ENCODE assay signal across 12 cellular contexts in genomic region chr7:28536259-28536658, GRCh38.
DNase-seq lines count a peak whose midpoint lies in the region; ATAC-seq and TF ChIP-seq lines count a peak whose summit lies in the region.
"Had no signal": no experiment of that assay in that cellular context is flagged by ENCODE, and none has a peak within 500 bp of the region (broad histone marks: within the 10 kb centered on the region; RNA-seq: fewer than 3 reads in every experiment).

No MANE protein-coding gene starts in this region.

- H3K27me3 ChIP-seq in HCT116 (ENCODE audit: insufficient read depth, low read length) (peaks cover 70% of the 10 kb centered on the region), brain microvascular endothelial cell (replicated peaks) (no peaks in the 10 kb centered on the region)
- H3K27me3 ChIP-seq: BLaER1 treated with 17β-estradiol and CSF1 and Interleukin-3, amounts not matched to agents 10 nM and 100 nM had no signal

- no peaks in the 10 kb centered on the region for H4K20me1 ChIP-seq in HCT116 (ENCODE audit: insufficient read depth)
- H4K20me1 ChIP-seq: BLaER1 treated with 17β-estradiol and CSF1 and Interleukin-3, amounts not matched to agents 10 nM and 100 nM had no signal

- BruUV-seq in HCT116 (replicated peaks; lab: Mats Ljungman, UMichigan) = no TSS peak

- peak; percentile 23 for DNase-seq in HCT116 (ENCODE audit: low read depth, low spot score)
- peak; percentile 60 for DNase-seq in brain microvascular endothelial cell
- peak; percentile 77 for DNase-seq in kidney tubule cell (ENCODE audit: low spot score)
- no peak for DNase-seq in T-helper 9 cell
- DNase-seq in NCI-H524 treated with DMSO at 0.1 percent for 48 hours (lab: John Stamatoyannopoulos, UW) = no peak
- DNase-seq: immature natural killer cell, NCI-H2029, WERI-Rb-1 had no signal

- peak; percentile 25; the same call in 1 of the 2 replicates for TF ChIP-seq CTCF in 22Rv1 (IDR thresholded peaks at IDR 0.05)
- peak; percentile 16 to 60 (median 52); a peak in 4 of 6 replicates for TF ChIP-seq CTCF in HCT116 (IDR thresholded peaks at IDR 0.05 in 2 of 3, conservative IDR thresholded peaks at IDR 0.05 in 1 of 3; ENCODE audit: borderline replicate concordance in 1 of 3, insufficient read depth in 1 of 3, low read depth in 2 of 3, low read length in 2 of 3)
- TF ChIP-seq CTCF in brain microvascular endothelial cell (IDR thresholded peaks at IDR 0.05; ENCODE audit: low read depth, low read length, missing control alignments) = peak; percentile 74

- H3K4me2 ChIP-seq in HCT116 (ENCODE audit: low read length) = 0 out of 2 replicates have a peak overlapping the region, but pooled peaks have one; percentile 22
- H3K4me2 ChIP-seq: BLaER1 treated with 17β-estradiol and CSF1 and Interleukin-3, amounts not matched to agents 10 nM and 100 nM had no signal

- no peaks in the 10 kb centered on the region for H3K4me1 ChIP-seq in HCT116 (ENCODE audit: control insufficient read depth in 1 of 2, insufficient read depth in 2 of 2, low read length in 2 of 2)

- CTCF ChIA-PET in HCT116 (lab: Charles Lee) = interaction anchor here (0.6 to 1.3 kb wide), 6 partner anchors 15 to 386 kb away, joined by 3 read pairs; no protein-coding TSS in a partner anchor

- intact Hi-C loops in HCT116 (cut with micrococcal nuclease) = no loop called here

- H3K4me3 ChIP-seq in HCT116 (replicated peaks in 1 of 2; ENCODE audit: low read depth in 1 of 2, low read length in 2 of 2) = no peak overlapping the region
- H3K4me3 ChIP-seq in brain microvascular endothelial cell (ENCODE audit: low read depth, low read length) = no peak overlapping the region
- H3K4me3 ChIP-seq: BLaER1 treated with 17β-estradiol and CSF1 and Interleukin-3, amounts not matched to agents 10 nM and 100 nM had no signal

- H3K9me3 ChIP-seq in HCT116 (ENCODE audit: control insufficient read depth in 1 of 2, insufficient read depth in 1 of 2, low read depth in 1 of 2, low read length in 2 of 2) = no peaks in the 10 kb centered on the region

- H2AFZ ChIP-seq in HCT116 (ENCODE audit: low read depth, low read length, poor library complexity, severe bottlenecking) = peak overlapping the region; percentile 60

- TF ChIP-seq RAD21 in HCT116 (IDR thresholded peaks at IDR 0.05; ENCODE audit: low read depth) = peak; percentile 34

- no peak overlapping the region for H3K9ac ChIP-seq in HCT116 (ENCODE audit: low read length)
- H3K9ac ChIP-seq: BLaER1 treated with 17β-estradiol and CSF1 and Interleukin-3, amounts not matched to agents 10 nM and 100 nM had no signal

- TF ChIP-seq POLR2A in HCT116 (IDR thresholded peaks at IDR 0.05; ENCODE audit: borderline replicate concordance, extremely low read depth, insufficient read depth, insufficient read length) = no peak

- RAD21 ChIA-PET in HCT116 (lab: Charles Lee; ENCODE audit: low non-redundant PET in 1 of 2, low total read pairs in 2 of 2, uncharacterized antibody in 2 of 2, unreplicated experiment in 2 of 2) = interaction anchor here in 1 of 2 experiments (0.7 kb wide), 1 partner anchor 136 kb away, joined by 3 read pairs; no protein-coding TSS in a partner anchor

- POLR2A ChIA-PET in HCT116 (lab: Charles Lee) = no interaction called here

- in situ Hi-C loops in brain microvascular endothelial cell (cut with HindIII; ENCODE audit: low pct_ligation_motif_present, low sequenced_read_pairs) = no loop called here

- no peaks in the 10 kb centered on the region for H3K9me2 ChIP-seq in HCT116 (ENCODE audit: insufficient read depth)

- H3K36me3 ChIP-seq in HCT116 (ENCODE audit: control insufficient read depth in 1 of 2, insufficient read depth in 2 of 2, low read length in 2 of 2) = no peaks in the 10 kb centered on the region
- no peaks in the 10 kb centered on the region for H3K36me3 ChIP-seq in brain microvascular endothelial cell (replicated peaks)
- H3K36me3 ChIP-seq: BLaER1 treated with 17β-estradiol and CSF1 and Interleukin-3, amounts not matched to agents 10 nM and 100 nM; WERI-Rb-1 had no signal

- no peaks in the 10 kb centered on the region for H3K79me2 ChIP-seq in HCT116 (ENCODE audit: insufficient read depth, low read length)

- ATAC-seq in HCT116 (peak; percentile 95), HG02970 (IDR thresholded peaks at IDR 0.05; ENCODE audit: low FRiP score, unreplicated experiment) (no peak), GM18861 (IDR thresholded peaks at IDR 0.05; ENCODE audit: unreplicated experiment) (no peak)

- H3K27ac ChIP-seq in 22Rv1 (no peak overlapping the region), HCT116 (ENCODE audit: low read depth, low read length) (no peak overlapping the region), brain microvascular endothelial cell (no peak overlapping the region)
- H3K27ac ChIP-seq: BLaER1 treated with 17β-estradiol and CSF1 and Interleukin-3, amounts not matched to agents 10 nM and 100 nM; WERI-Rb-1 had no signal

TF ChIP-seq in HCT116, 20 proteins besides CTCF, POLR2A, EP300 and RAD21:
- no peak for TF ChIP-seq ZFX (IDR thresholded peaks at IDR 0.05)
- TF ChIP-seq REST (IDR thresholded peaks at IDR 0.05; ENCODE audit: low read depth) = no peak
- TF ChIP-seq FOSL1 (IDR thresholded peaks at IDR 0.05; ENCODE audit: low read depth) = no peak
- no peak for TF ChIP-seq ATF3 (IDR thresholded peaks at IDR 0.05)
- no peak for TF ChIP-seq CEBPB (IDR thresholded peaks at IDR 0.05; ENCODE audit: low read depth)
- TF ChIP-seq SIN3A (IDR thresholded peaks at IDR 0.05; ENCODE audit: low read depth) = no peak
- TF ChIP-seq CBX3 (IDR thresholded peaks at IDR 0.05; ENCODE audit: low read depth) = no peak
- TF ChIP-seq ZNF274 (IDR thresholded peaks at IDR 0.05; ENCODE audit: low read depth, low read length) = no peak
- no peak for TF ChIP-seq ELF1 (IDR thresholded peaks at IDR 0.05; ENCODE audit: borderline replicate concordance, low read depth)
- TF ChIP-seq EZH2phosphoT487 (IDR thresholded peaks at IDR 0.05; ENCODE audit: borderline replicate concordance) = no peak
- TF ChIP-seq EGR1 (IDR thresholded peaks at IDR 0.05; ENCODE audit: low read depth) = no peak
- TF ChIP-seq POLR2AphosphoS5 (IDR thresholded peaks at IDR 0.05; ENCODE audit: low read depth, low read length) = no peak
- no peak for TF ChIP-seq SRF (IDR thresholded peaks at IDR 0.05; ENCODE audit: low read depth)
- no peak for TF ChIP-seq SP1 (IDR thresholded peaks at IDR 0.05; ENCODE audit: low read depth)
- no peak for TF ChIP-seq YY1 (IDR thresholded peaks at IDR 0.05; ENCODE audit: extremely low read depth, insufficient replicate concordance, low read depth, low read length)
- no peak for TF ChIP-seq EZH2 (IDR thresholded peaks at IDR 0.05)
- TF ChIP-seq JUND (IDR thresholded peaks at IDR 0.05) = no peak
- no peak for TF ChIP-seq MAX (IDR thresholded peaks at IDR 0.05)
- no peak for TF ChIP-seq TCF7L2 (IDR thresholded peaks at IDR 0.05; ENCODE audit: borderline replicate concordance, extremely low read depth, insufficient read depth, insufficient read length)
- TF ChIP-seq ZBTB33 (IDR thresholded peaks at IDR 0.05; ENCODE audit: extremely low read depth, insufficient replicate concordance, low read length) = no peak

Comparison
In these comparisons a context has a peak if more than half of its experiments do, and no peak if none do; other contexts are left out.
1. DNase-seq: peak in HCT116 (single experiment), brain microvascular endothelial cell (single experiment) and kidney tubule cell (single experiment); none in T-helper 9 cell (single experiment) and NCI-H524 treated with DMSO at 0.1 percent for 48 hours (single experiment).
2. Peak in every context shown above with its lines, with median percentiles within 50 percentile points of each other: CTCF ChIP-seq.